ENCODE assay signal across 14 cellular contexts in the genomic region with DNA sequence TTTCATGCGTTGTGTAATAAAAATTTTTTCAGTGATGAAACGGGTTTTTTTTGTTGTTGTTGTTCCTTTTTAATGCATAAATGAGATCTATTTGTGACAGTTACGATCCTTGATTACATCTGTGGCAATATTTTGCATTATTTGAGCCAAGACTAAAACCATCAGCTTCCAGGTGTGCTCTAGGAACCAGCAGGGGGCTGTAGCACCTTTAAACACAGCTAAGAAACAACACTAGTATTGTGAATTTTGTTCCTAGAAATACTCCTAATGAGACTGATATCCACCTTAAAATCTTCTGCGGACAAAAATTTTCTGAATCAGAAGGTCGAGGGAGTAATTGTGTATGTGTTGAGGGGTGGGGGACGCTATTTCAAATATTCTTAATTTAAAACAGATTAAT. TPM values are rescaled to one million over a fixed set of nuclear protein-coding genes. Genes with fewer than 3 reads are reported as not detected.
DNase-seq lines count a peak whose midpoint lies in the region; TF ChIP-seq lines count a peak whose summit lies in the region.
"Had no signal": no experiment of that assay in that cellular context is flagged by ENCODE, and none has a peak within 500 bp of the region (broad histone marks: within the 10 kb centered on the region; RNA-seq: fewer than 3 reads in every experiment).

No MANE protein-coding gene starts in this region.

- no peaks in the 10 kb centered on the region for H3F3A ChIP-seq in smooth muscle cell (ENCODE audit: low read depth)

- no peaks in the 10 kb centered on the region for H3K27me3 Mint-ChIP-seq in activated naive CD4-positive, alpha-beta T cell treated with anti-CD3 and anti-CD28 coated beads for 36 hours (ENCODE audit: low read depth)
- H3K27me3 Mint-ChIP-seq: activated CD4-positive, alpha-beta memory T cell treated with anti-CD3 and anti-CD28 coated beads, Interleukin-2, amount 10 ng/mL, durations not matched to agents 7 days and 5 days; CD4-positive, alpha-beta T cell had no signal

- CTCF ChIA-PET in activated naive CD4-positive, alpha-beta T cell treated with anti-CD3 and anti-CD28 coated beads for 36 hours (lab: Charles Lee), result interaction anchor here (1.0 to 1.3 kb wide), 2 partner anchors 51 to 98 kb away, joined by 3 read pairs; no protein-coding TSS in a partner anchor

- H3K4me2 ChIP-seq in OCI-LY3 (ENCODE audit: low read length) (no peak overlapping the region), fibroblast of lung (ENCODE audit: extremely low read depth, insufficient read depth, low read length) (no peak overlapping the region), smooth muscle cell (no peak overlapping the region), Karpas-422 (ENCODE audit: low read depth, low read length, poor library complexity, severe bottlenecking) (no peak overlapping the region)

- 93% methylated on average over 6 of the region's 6 CpGs for WGBS in smooth muscle cell (ENCODE audit: low lambda C conversion rate)

- H3K9me3 ChIP-seq in OCI-LY3 (ENCODE audit: insufficient read depth, low read length), result no peaks in the 10 kb centered on the region
- H3K9me3 ChIP-seq in fibroblast of lung (ENCODE audit: control insufficient read depth, insufficient read depth, low read depth, low read length), result no peaks in the 10 kb centered on the region
- H3K9me3 ChIP-seq in smooth muscle cell (replicated peaks; ENCODE audit: low read depth), result no peaks in the 10 kb centered on the region
- no peaks in the 10 kb centered on the region for H3K9me3 ChIP-seq in Karpas-422 (ENCODE audit: low read length)
- H3K9me3 ChIP-seq: body of pancreas, MG63, pancreas had no signal

- no peaks in the 10 kb centered on the region for H3K27me3 ChIP-seq in OCI-LY3 (ENCODE audit: low read depth, low read length)
- H3K27me3 ChIP-seq in fibroblast of lung (ENCODE audit: control insufficient read depth, insufficient read depth, low read length), result no peaks in the 10 kb centered on the region
- no peaks in the 10 kb centered on the region for H3K27me3 ChIP-seq in smooth muscle cell (ENCODE audit: low read depth)
- H3K27me3 ChIP-seq in Karpas-422 (ENCODE audit: low read length), result no peaks in the 10 kb centered on the region
- H3K27me3 ChIP-seq: body of pancreas, MG63, pancreas had no signal

- H3K36me3 Mint-ChIP-seq in activated naive CD4-positive, alpha-beta T cell treated with anti-CD3 and anti-CD28 coated beads for 36 hours (ENCODE audit: low read depth), result peaks cover 33% of the 10 kb centered on the region

- no peaks in the 10 kb centered on the region for H3K9me3 Mint-ChIP-seq in activated naive CD4-positive, alpha-beta T cell treated with anti-CD3 and anti-CD28 coated beads for 36 hours
- H3K9me3 Mint-ChIP-seq: activated CD4-positive, alpha-beta memory T cell treated with anti-CD3 and anti-CD28 coated beads, Interleukin-2, amount 10 ng/mL, durations not matched to agents 7 days and 5 days; CD4-positive, alpha-beta T cell had no signal

- H3K4me3 Mint-ChIP-seq in activated naive CD4-positive, alpha-beta T cell treated with anti-CD3 and anti-CD28 coated beads for 36 hours, result no peak overlapping the region
- H3K4me3 Mint-ChIP-seq: activated CD4-positive, alpha-beta memory T cell treated with anti-CD3 and anti-CD28 coated beads, Interleukin-2, amount 10 ng/mL, durations not matched to agents 7 days and 5 days; CD4-positive, alpha-beta T cell had no signal

- no peak overlapping the region for H3K27ac ChIP-seq in OCI-LY3 (ENCODE audit: low read length)
- H3K27ac ChIP-seq in fibroblast of lung (ENCODE audit: insufficient read depth, low read length), result no peak overlapping the region
- H3K27ac ChIP-seq in smooth muscle cell (ENCODE audit: low read depth), result no peak overlapping the region
- no peak overlapping the region for H3K27ac ChIP-seq in Karpas-422 (ENCODE audit: low read length)
- H3K27ac ChIP-seq: body of pancreas, pancreas had no signal

- H3K79me2 ChIP-seq in OCI-LY3 (ENCODE audit: low read length) (no peaks in the 10 kb centered on the region), fibroblast of lung (ENCODE audit: control insufficient read depth, insufficient read depth, low read length) (no peaks in the 10 kb centered on the region), smooth muscle cell (ENCODE audit: low read depth) (no peaks in the 10 kb centered on the region), Karpas-422 (ENCODE audit: low read length) (no peaks in the 10 kb centered on the region)

- TF ChIP-seq CTCF in OCI-LY3 (IDR thresholded peaks at IDR 0.05; ENCODE audit: low read depth, low read length) (peak; percentile 47), fibroblast of lung (conservative IDR thresholded peaks at IDR 0.05 in 1 of 2, IDR thresholded peaks at IDR 0.05 in 1 of 2; ENCODE audit: low read depth in 1 of 2, low read length in 2 of 2) (peak; percentile 18 to 34), smooth muscle cell (IDR thresholded peaks at IDR 0.05; ENCODE audit: borderline replicate concordance, insufficient read depth, poor library complexity, severe bottlenecking) (peak; percentile 32)

- H3K4me3 ChIP-seq in OCI-LY3 (ENCODE audit: low read length), result no peak overlapping the region
- H3K4me3 ChIP-seq in fibroblast of lung (replicated peaks in 1 of 4; ENCODE audit: control extremely low read depth in 1 of 4, insufficient read depth in 1 of 4, low read depth in 3 of 4, low read length in 4 of 4), result no peak overlapping the region
- no peak overlapping the region for H3K4me3 ChIP-seq in smooth muscle cell
- H3K4me3 ChIP-seq in Karpas-422 (ENCODE audit: low read length), result no peak overlapping the region
- H3K4me3 ChIP-seq: body of pancreas, MG63, pancreas had no signal

- no peaks in the 10 kb centered on the region for H3K9me2 ChIP-seq in Karpas-422 (replicated peaks; ENCODE audit: insufficient read depth, low read length)

- H2AFZ ChIP-seq in OCI-LY3 (ENCODE audit: low read depth, low read length) (no peak overlapping the region), fibroblast of lung (ENCODE audit: low read length) (no peak overlapping the region), smooth muscle cell (ENCODE audit: low read depth) (no peak overlapping the region), Karpas-422 (ENCODE audit: low read length) (no peak overlapping the region)

- no peaks in the 10 kb centered on the region for H3K4me1 Mint-ChIP-seq in activated naive CD4-positive, alpha-beta T cell treated with anti-CD3 and anti-CD28 coated beads for 36 hours (ENCODE audit: low read depth)
- H3K4me1 Mint-ChIP-seq: activated CD4-positive, alpha-beta memory T cell treated with anti-CD3 and anti-CD28 coated beads, Interleukin-2, amount 10 ng/mL, durations not matched to agents 7 days and 5 days had no signal

- no peak overlapping the region for H3K27ac Mint-ChIP-seq in activated naive CD4-positive, alpha-beta T cell treated with anti-CD3 and anti-CD28 coated beads for 36 hours
- H3K27ac Mint-ChIP-seq: activated CD4-positive, alpha-beta memory T cell treated with anti-CD3 and anti-CD28 coated beads, Interleukin-2, amount 10 ng/mL, durations not matched to agents 7 days and 5 days; CD4-positive, alpha-beta T cell had no signal

- intact Hi-C loops in activated naive CD4-positive, alpha-beta T cell treated with anti-CD3 and anti-CD28 coated beads for 36 hours (cut with micrococcal nuclease), result loop anchor here (2.0 kb wide), 1 partner anchor 56 kb away; no protein-coding TSS in a partner anchor

- no peak overlapping the region for H3K9ac ChIP-seq in OCI-LY3 (ENCODE audit: low read length)
- no peak overlapping the region for H3K9ac ChIP-seq in fibroblast of lung (ENCODE audit: insufficient read depth, low read length)
- H3K9ac ChIP-seq in smooth muscle cell (ENCODE audit: low read depth), result no peak overlapping the region
- no peak overlapping the region for H3K9ac ChIP-seq in Karpas-422 (ENCODE audit: low read length)

- DNase-seq in activated naive CD4-positive, alpha-beta T cell treated with anti-CD3 and anti-CD28 coated beads for 36 hours, result peak; percentile 7
- DNase-seq in activated naive CD4-positive, alpha-beta T cell (lab: John Stamatoyannopoulos, UW), result no peak
- DNase-seq in fibroblast of lung (ENCODE audit: low read depth in 2 of 2), result peak in 1 of 2 donors; percentile 21
- no peak for DNase-seq in smooth muscle cell (lab: John Stamatoyannopoulos, UW; ENCODE audit: unreplicated experiment)
- no peak for DNase-seq in foreskin melanocyte
- DNase-seq in COR-L47 (lab: John Stamatoyannopoulos, UW), result no peak
- no peak for DNase-seq in Karpas-422
- DNase-seq: activated CD4-positive, alpha-beta memory T cell treated with anti-CD3 and anti-CD28 coated beads, Interleukin-2, amount 10 ng/mL, durations not matched to agents 7 days and 5 days; body of pancreas; MG63; pancreas; SIG-M5 had no signal

- no peaks in the 10 kb centered on the region for H4K20me1 ChIP-seq in OCI-LY3 (ENCODE audit: insufficient read depth, low read length)
- peaks cover 1% of the 10 kb centered on the region for H4K20me1 ChIP-seq in fibroblast of lung (ENCODE audit: control insufficient read depth, extremely low read depth, insufficient read depth, low read length)
- H4K20me1 ChIP-seq in smooth muscle cell (ENCODE audit: low read depth), result peaks cover 3% of the 10 kb centered on the region
- H4K20me1 ChIP-seq in Karpas-422 (ENCODE audit: insufficient read depth, low read depth, low read length), result no peaks in the 10 kb centered on the region

- H3K4me1 ChIP-seq in OCI-LY3 (ENCODE audit: low read length) (peaks cover 16% of the 10 kb centered on the region), fibroblast of lung (ENCODE audit: control insufficient read depth, extremely low read depth, insufficient read depth, low read length) (no peaks in the 10 kb centered on the region), smooth muscle cell (ENCODE audit: low read depth) (no peaks in the 10 kb centered on the region), Karpas-422 (ENCODE audit: low read length) (no peaks in the 10 kb centered on the region)
- H3K4me1 ChIP-seq: body of pancreas, pancreas had no signal

- peaks cover 19% of the 10 kb centered on the region for H3K36me3 ChIP-seq in OCI-LY3 (replicated peaks; ENCODE audit: low read depth, low read length)
- H3K36me3 ChIP-seq in fibroblast of lung (ENCODE audit: control insufficient read depth, insufficient read depth, low read length), result peaks cover 2% of the 10 kb centered on the region
- H3K36me3 ChIP-seq in smooth muscle cell (ENCODE audit: low read depth), result peaks cover 24% of the 10 kb centered on the region
- no peaks in the 10 kb centered on the region; the same call in 1 of the 2 replicates for H3K36me3 ChIP-seq in Karpas-422 (ENCODE audit: insufficient read depth, low read length)

RNA-seq across cellular contexts. Expression of a gene that starts 52.6 kb away (rescaled TPM):
- 1 to 10 TPM; 1.2 to 1.6 TPM for total RNA-seq in activated naive CD4-positive, alpha-beta T cell treated with anti-CD3 and anti-CD28 coated beads for 36 hours
- total RNA-seq in fibroblast of lung, result 0.26 and 0.50 TPM in 2 replicates
- 0.25 and 0.40 TPM in 2 replicates for polyA plus RNA-seq in fibroblast of lung
- 0.93 and 1.1 TPM in 2 replicates for polyA plus RNA-seq in fibroblast of lung (2012)
- polyA minus RNA-seq in fibroblast of lung (ENCODE audit: low replicate concordance), result 1.0 TPM in 1 of 2 replicates, not detected in the other
- total RNA-seq in smooth muscle cell, result 1.5 and 2.0 TPM in 2 replicates
- polyA plus RNA-seq in smooth muscle cell, result 2.0 and 3.9 TPM in 2 replicates
- total RNA-seq in Karpas-422 (2014; rRNA removed; shearing (Covaris generic); ENCODE audit: low replicate concordance), result 0.22 and 0.71 TPM in 2 replicates

RNA-seq across cellular contexts. Expression of a gene that starts 58.4 kb away (rescaled TPM):
- total RNA-seq in activated naive CD4-positive, alpha-beta T cell treated with anti-CD3 and anti-CD28 coated beads for 36 hours, result 10 to 100 TPM; 39.3 to 40.0 TPM
- 57.5 and 61.6 TPM in 2 replicates for total RNA-seq in fibroblast of lung
- 31.8 and 44.6 TPM in 2 replicates for polyA plus RNA-seq in fibroblast of lung
- polyA plus RNA-seq in fibroblast of lung (2012), result 21.3 and 26.6 TPM in 2 replicates
- polyA minus RNA-seq in fibroblast of lung (ENCODE audit: low replicate concordance), result 12.7 and 13.1 TPM in 2 replicates
- 44.5 and 45.6 TPM in 2 replicates for total RNA-seq in smooth muscle cell
- 12.1 and 16.2 TPM in 2 replicates for polyA plus RNA-seq in smooth muscle cell
- total RNA-seq in Karpas-422 (2014; rRNA removed; shearing (Covaris generic); ENCODE audit: low replicate concordance), result 19.6 and 23.6 TPM in 2 replicates
